ENCODE assay signal across 1 cellular context in the genomic region with DNA sequence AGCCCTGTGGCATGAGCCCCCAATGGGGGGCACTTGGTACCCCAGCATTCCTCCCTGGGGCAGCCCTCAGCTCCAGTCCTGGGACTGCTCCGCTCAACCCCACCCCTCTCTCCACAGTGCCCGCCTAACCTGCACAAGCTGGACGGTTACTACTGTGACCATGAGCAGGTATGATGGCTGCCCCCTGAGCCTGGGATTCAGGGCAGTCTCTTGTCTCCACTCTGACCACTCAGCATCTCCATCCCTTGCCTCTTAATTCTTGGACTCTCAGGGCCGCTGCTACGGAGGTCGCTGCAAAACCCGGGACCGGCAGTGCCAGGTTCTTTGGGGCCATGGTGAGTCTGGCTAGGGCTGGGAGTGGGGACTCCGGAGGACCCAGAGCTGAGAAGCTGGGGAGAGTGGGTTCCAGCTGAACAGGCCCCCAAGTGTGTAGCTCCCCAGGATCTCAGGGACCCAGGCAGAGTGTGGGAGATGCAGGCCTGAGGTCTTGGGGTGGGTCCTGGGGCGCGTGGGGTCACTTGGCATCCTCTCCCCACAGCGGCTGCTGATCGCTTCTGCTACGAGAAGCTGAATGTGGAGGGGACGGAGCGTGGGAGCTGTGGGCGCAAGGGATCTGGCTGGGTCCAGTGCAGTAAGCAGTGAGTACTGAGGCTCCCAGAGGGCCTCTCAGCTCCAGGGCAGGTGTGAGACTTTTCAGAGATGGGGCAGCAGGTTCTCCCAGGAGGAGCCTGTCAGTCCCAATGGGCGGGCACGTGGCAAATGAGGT.
TF ChIP-seq lines count a peak whose summit lies in the region.

No MANE protein-coding gene starts in this region.

TF ChIP-seq in A549, 52 proteins besides CTCF, POLR2A, EP300 and RAD21 (continued from another document):
- no peak for TF ChIP-seq RNF2 (IDR thresholded peaks at IDR 0.05; ENCODE audit: borderline replicate concordance, low read depth)
